Comparison of ENCODE assay signal across 8 cellular contexts in the genomic region with DNA sequence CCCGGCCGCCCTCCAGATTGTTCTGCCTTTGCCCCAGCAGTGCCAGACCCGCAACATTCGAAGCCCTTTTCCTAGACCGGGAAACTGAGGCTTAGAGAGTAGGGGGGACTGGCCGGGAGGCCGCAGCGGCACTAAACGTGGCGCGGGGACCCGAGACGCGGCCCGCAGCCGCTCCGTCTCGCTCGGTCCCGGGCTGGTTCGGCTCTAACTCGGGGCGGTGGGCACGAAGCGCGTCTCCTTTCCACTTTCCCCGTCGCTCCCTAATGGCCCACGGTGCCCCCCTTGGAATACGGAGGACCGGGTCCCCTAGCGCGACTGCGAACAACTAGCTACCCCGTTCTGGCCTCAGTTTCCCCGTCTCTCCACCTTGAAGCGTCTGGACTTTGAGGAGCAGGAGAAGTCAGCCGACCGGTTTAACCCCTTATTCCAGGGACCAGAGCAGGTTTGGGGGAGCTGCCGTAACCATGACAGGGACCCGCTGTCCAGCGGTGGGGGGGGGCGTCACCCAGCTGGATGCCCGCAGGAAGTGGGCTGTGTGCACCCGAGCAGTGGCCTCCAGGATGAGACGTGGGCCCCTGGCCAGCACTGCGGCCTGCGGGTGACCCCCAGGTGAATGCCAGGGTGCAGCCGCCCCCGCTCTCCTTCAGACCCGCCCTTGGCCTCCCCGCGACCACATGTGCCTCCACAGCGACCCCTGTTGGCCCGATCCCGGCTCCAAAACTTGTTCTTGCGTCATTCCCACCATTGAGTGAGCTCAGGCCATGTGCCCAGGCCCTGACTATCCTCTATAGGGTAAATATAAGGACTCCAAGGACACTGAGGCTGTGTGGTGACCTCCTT. TPM values are rescaled to one million over a fixed set of nuclear protein-coding genes. Genes with fewer than 3 reads are reported as not detected.
DNase-seq lines count a peak whose midpoint lies in the region; ATAC-seq, FAIRE-seq and TF ChIP-seq lines count a peak whose summit lies in the region.

No MANE protein-coding gene starts in this region.

- H3K4me3 ChIP-seq in mammary epithelial cell (replicated peaks in 1 of 3; ENCODE audit: insufficient read depth in 1 of 3, low read depth in 2 of 3, low read length in 3 of 3) (peak overlapping the region; percentile 71 to 91 (median 78)), skeletal muscle tissue (ENCODE audit: low read length in 3 of 3) (peak overlapping the region; percentile 65 to 77 (median 73))

- H3K9ac ChIP-seq in mammary epithelial cell (ENCODE audit: insufficient read depth, low read length), result peak overlapping the region; percentile 94
- peak overlapping the region; percentile 80 to 81 (median 80) for H3K9ac ChIP-seq in skeletal muscle tissue (ENCODE audit: low read depth in 1 of 3, low read length in 3 of 3)

- H3K9me3 ChIP-seq in mammary epithelial cell (replicated peaks; ENCODE audit: insufficient read depth, low read length), result no peaks in the 10 kb centered on the region
- H3K9me3 ChIP-seq in skeletal muscle tissue (ENCODE audit: control insufficient read depth in 3 of 3, low read length in 3 of 3), result no peaks in the 10 kb centered on the region

- H3K27ac ChIP-seq in mammary epithelial cell (ENCODE audit: insufficient read depth, low read depth, low read length) (peak overlapping the region; percentile 90), skeletal muscle tissue (ENCODE audit: low read depth, low read length) (peak overlapping the region; percentile 91)

- FAIRE-seq in G401.6 (lab: Jason Lieb, UNC), result peak; percentile 33

- dilution Hi-C loops in mammary epithelial cell (cut with HindIII; ENCODE audit: low sequenced_read_pairs), result loop anchor here (5.0 kb wide), 3 partner anchors 41 to 239 kb away; no protein-coding TSS in a partner anchor

- CTCF ChIA-PET in mammary epithelial cell (lab: Charles Lee; ENCODE audit: low non-redundant PET), result interaction anchor here (0.7 to 0.9 kb wide), 2 partner anchors 20 to 192 kb away, joined by 5 to 6 read pairs; no protein-coding TSS in a partner anchor

- DNase-seq in MV-4-11 (lab: John Stamatoyannopoulos, UW), result peak; percentile 80
- DNase-seq in activated CD4-positive, CD25-positive, alpha-beta regulatory T cell (lab: John Stamatoyannopoulos, UW), result peak; percentile 39 to 77 (median 56)
- peak; percentile 89 for DNase-seq in mammary epithelial cell
- DNase-seq in iPS-NIHi7 (ENCODE audit: extremely low spot score), result peak; percentile 85
- no peak for DNase-seq in NCI-H2107 treated with DMSO at 0.1 percent for 48 hours (lab: John Stamatoyannopoulos, UW; ENCODE audit: unreplicated experiment)

- H3K36me3 ChIP-seq in mammary epithelial cell (ENCODE audit: insufficient read depth, low read length) (no peaks in the 10 kb centered on the region), skeletal muscle tissue (ENCODE audit: control insufficient read depth in 3 of 3, insufficient read depth in 3 of 3, low read length in 3 of 3) (peaks cover 0 to 7% (median 0%) of the 10 kb centered on the region in 3 donors)

- peaks cover 45% of the 10 kb centered on the region for H3K79me2 ChIP-seq in mammary epithelial cell (ENCODE audit: insufficient read depth, low read length)

- H3K4me1 ChIP-seq in mammary epithelial cell (ENCODE audit: insufficient read depth, low read length) (peaks cover 46% of the 10 kb centered on the region), skeletal muscle tissue (ENCODE audit: control insufficient read depth in 3 of 3, insufficient read depth in 3 of 3, low read length in 3 of 3) (peaks cover 43 to 53% (median 50%) of the 10 kb centered on the region in 3 donors)

- TSS peak; percentile 32 for BruUV-seq in mammary epithelial cell (replicated peaks; lab: Mats Ljungman, UMichigan)

- H2AFZ ChIP-seq in mammary epithelial cell (ENCODE audit: low read depth, low read length), result peak overlapping the region; percentile 60

- intact Hi-C loops in mammary epithelial cell (cut with micrococcal nuclease), result loop anchor here (5.0 to 10.0 kb wide), 2 partner anchors 34 to 247 kb away; no protein-coding TSS in a partner anchor

- no peak for ATAC-seq in HG03432 (IDR thresholded peaks at IDR 0.05; ENCODE audit: unreplicated experiment)

- no peaks in the 10 kb centered on the region for H3K27me3 ChIP-seq in mammary epithelial cell (ENCODE audit: insufficient read depth, low read length)
- peaks cover 17 to 53% (median 46%) of the 10 kb centered on the region in 3 donors for H3K27me3 ChIP-seq in skeletal muscle tissue (ENCODE audit: control insufficient read depth in 3 of 3, insufficient read depth in 3 of 3, low read length in 3 of 3)

- in situ Hi-C loops in mammary epithelial cell (cut with MboI; ENCODE audit: low sequenced_read_pairs in 2 of 2), result no loop called here

- 2% methylated on average over 32 of the region's 57 CpGs for WGBS in mammary epithelial cell (ENCODE audit: low coverage, missing lambda C conversion rate)

- H3K4me2 ChIP-seq in mammary epithelial cell (ENCODE audit: insufficient read depth, low read depth, low read length), result peak overlapping the region; percentile 99

- H4K20me1 ChIP-seq in mammary epithelial cell (ENCODE audit: insufficient read depth, low read length), result no peaks in the 10 kb centered on the region

- peak; percentile 79 to 88 for TF ChIP-seq CTCF in mammary epithelial cell (conservative IDR thresholded peaks at IDR 0.05 in 1 of 2, IDR thresholded peaks at IDR 0.05 in 1 of 2; ENCODE audit: extremely low read depth in 1 of 2, insufficient read depth in 1 of 2, low read depth in 1 of 2, low read length in 2 of 2)

RNA-seq across cellular contexts. Expression of a gene that starts 1.1 kb away (rescaled TPM):
- total RNA-seq in mammary epithelial cell (10 to 100 TPM; 17.5 to 98.4 TPM), skeletal muscle tissue (6.3 TPM)
- 12.7 TPM for polyA plus RNA-seq in mammary epithelial cell
- 32.2 TPM for polyA minus RNA-seq in mammary epithelial cell

RNA-seq across cellular contexts. Expression of a gene that starts 18.5 kb away (rescaled TPM):
- total RNA-seq in mammary epithelial cell (not detected), skeletal muscle tissue (not detected)
- polyA plus RNA-seq in mammary epithelial cell, result not detected
- not detected for polyA minus RNA-seq in mammary epithelial cell

RNA-seq across cellular contexts. Expression of a gene that starts 42.2 kb away (rescaled TPM):
- total RNA-seq in mammary epithelial cell, result 100 to 1,000 TPM in 1 of 2 donors, 10 to 100 TPM in 1; 62.0 to 152 TPM
- 71.0 TPM for polyA plus RNA-seq in mammary epithelial cell
- 118 TPM for polyA minus RNA-seq in mammary epithelial cell
- 5.7 TPM for total RNA-seq in skeletal muscle tissue

RNA-seq across cellular contexts. Expression of a gene that starts 47.2 kb away (rescaled TPM):
- total RNA-seq in mammary epithelial cell (10 to 100 TPM; 33.8 to 60.2 TPM), skeletal muscle tissue (15.7 TPM)
- polyA plus RNA-seq in mammary epithelial cell, result 26.7 TPM
- 56.2 TPM for polyA minus RNA-seq in mammary epithelial cell
